21 cellular contexts compared by ENCODE assay signal in the genomic region with DNA sequence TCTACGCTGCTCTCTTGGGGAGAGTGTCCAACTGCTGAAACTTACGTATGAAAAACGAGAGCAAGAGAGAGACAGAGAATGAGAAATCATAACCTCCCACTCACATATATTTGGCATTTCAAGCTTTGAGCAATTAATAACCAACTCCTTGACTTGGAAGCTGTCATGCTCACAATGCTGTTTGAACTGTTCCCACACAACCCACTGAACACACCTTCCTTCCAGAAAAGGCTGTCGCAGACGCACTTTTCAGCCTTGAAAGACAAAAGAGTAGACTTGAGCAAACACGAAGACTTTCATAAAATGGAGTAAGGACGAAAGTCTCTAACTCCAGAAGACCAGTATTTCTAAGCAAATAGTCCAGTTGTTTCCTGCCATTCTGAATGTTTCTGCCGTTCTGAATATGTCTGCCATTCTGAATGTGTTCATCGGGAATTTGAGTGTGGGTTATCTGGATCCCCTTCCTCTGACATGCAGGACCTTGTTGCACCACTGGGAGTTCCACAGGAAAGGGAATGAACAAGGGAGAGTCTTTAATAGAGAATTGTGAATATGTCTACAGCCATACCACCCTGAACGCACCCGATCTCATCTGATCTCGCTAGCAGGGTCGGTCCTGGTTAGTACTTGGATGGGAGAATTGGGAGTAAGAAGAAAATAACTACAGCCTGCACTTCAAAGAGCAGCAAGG.
"Had no signal": no experiment of that assay in that cellular context is flagged by ENCODE, and none has a peak within 500 bp of the region (broad histone marks: within the 10 kb centered on the region; RNA-seq: fewer than 3 reads in every experiment).

No MANE protein-coding gene starts in this region.

- ATAC-seq: gastrocnemius medialis, left ventricle myocardium superior, right cardiac atrium, T-helper 17 cell had no signal

- H3K27ac Mint-ChIP-seq: activated B cell treated with CpG ODN at 0.5 μM for 24 hours; activated naive CD8-positive, alpha-beta T cell; T-helper 17 cell had no signal

- H3K27ac ChIP-seq: gastrocnemius medialis, hepatocyte, parathyroid adenoma, spleen, tibial nerve had no signal

- H3K9me3 Mint-ChIP-seq: activated B cell treated with CpG ODN at 0.5 μM for 24 hours had no signal

- H3K36me3 Mint-ChIP-seq: activated naive CD8-positive, alpha-beta T cell had no signal

- H3K4me1 Mint-ChIP-seq: activated B cell treated with CpG ODN at 0.5 μM for 24 hours, T-helper 17 cell had no signal

- H3K4me3 Mint-ChIP-seq: activated B cell treated with CpG ODN at 0.5 μM for 24 hours; activated naive CD8-positive, alpha-beta T cell; T-helper 17 cell had no signal

- DNase-seq: activated B cell treated with CpG ODN at 0.5 μM for 24 hours; activated effector memory CD4-positive, alpha-beta T cell treated with Interleukin-2 at 50 U/mL for 16 hours; activated naive CD4-positive, alpha-beta T cell treated with Interleukin-2 at 50 U/mL for 16 hours; activated T-cell treated with anti-CD3 and anti-CD28 coated beads for 4 hours; dermis blood vessel endothelial cell; effector CD4-positive, alpha-beta T cell; gastrocnemius medialis; islet precursor cell; left cardiac atrium; left ventricle myocardium superior; occipital lobe; right cardiac atrium; spleen; stimulated activated CD4-positive, alpha-beta T cell treated with anti-CD3 and anti-CD28 coated beads, Interleukin-2, amount 100 ng/mL, for 48 hours; stimulated activated naive CD4-positive, alpha-beta T cell treated with Interleukin-2 at 50 U/mL for 16 hours; T-helper 17 cell; T1000 had no signal
